19 cellular contexts compared by ENCODE assay signal in genomic region chr10:45578384-45578946, GRCh38.
A peak's percentile ranks its signal among the peaks of the same experiment; 100 is the strongest.
DNase-seq lines count a peak whose midpoint lies in the region; ATAC-seq, FAIRE-seq and TF ChIP-seq lines count a peak whose summit lies in the region.
"Had no signal": no experiment of that assay in that cellular context is flagged by ENCODE, and none has a peak within 500 bp of the region (broad histone marks: within the 10 kb centered on the region; RNA-seq: fewer than 3 reads in every experiment).

No MANE protein-coding gene starts in this region.

- peak overlapping the region in 1 of 3 donors; percentile 4 for H3K27ac Mint-ChIP-seq in CD4-positive, CD25-positive, alpha-beta regulatory T cell
- H3K27ac Mint-ChIP-seq in natural killer cell: peak overlapping the region in 1 of 2 donors; percentile 98

- TF ChIP-seq EP300 in K562 (IDR thresholded peaks at IDR 0.05; ENCODE audit: low read length): no peak

- H3K27me3 ChIP-seq in CD4-positive, CD25-positive, alpha-beta regulatory T cell (ENCODE audit: control insufficient read depth, insufficient read depth, low read length): no peaks in the 10 kb centered on the region
- H3K27me3 ChIP-seq in K562 (ENCODE audit: control insufficient read depth in 2 of 2, insufficient read depth in 2 of 2, low read length in 2 of 2) (no peaks in the 10 kb centered on the region), prostate gland (replicated peaks; ENCODE audit: insufficient read depth) (no peaks in the 10 kb centered on the region), upper lobe of right lung (no peaks in the 10 kb centered on the region)
- H3K27me3 ChIP-seq: Peyer's patch had no signal

- TF ChIP-seq RAD21 in K562 (CRISPR knock-in tag; conservative IDR thresholded peaks at IDR 0.05 in 1 of 2, IDR thresholded peaks at IDR 0.05 in 1 of 2): no peak

- H3K9me3 ChIP-seq in CD4-positive, CD25-positive, alpha-beta regulatory T cell (ENCODE audit: control insufficient read depth in 2 of 2, low read length in 2 of 2): no peaks in the 10 kb centered on the region
- H3K9me3 ChIP-seq in K562 (replicated peaks; ENCODE audit: control insufficient read depth, insufficient read depth, low read depth, low read length): no peaks in the 10 kb centered on the region
- no peaks in the 10 kb centered on the region for H3K9me3 ChIP-seq in prostate gland
- H3K9me3 ChIP-seq in upper lobe of right lung: no peaks in the 10 kb centered on the region
- H3K9me3 ChIP-seq: Peyer's patch had no signal

- intact Hi-C loops in K562 (cut with micrococcal nuclease) (no loop called here), natural killer cell (cut with micrococcal nuclease) (no loop called here), prostate gland (cut with DNase I) (no loop called here), upper lobe of right lung (cut with DNase I) (no loop called here)

- no peak overlapping the region for H3K9ac ChIP-seq in K562 (ENCODE audit: insufficient read depth in 1 of 2, low read depth in 2 of 2, low read length in 2 of 2)

- peaks cover 16% of the 10 kb centered on the region for H3K4me1 ChIP-seq in CD4-positive, CD25-positive, alpha-beta regulatory T cell (ENCODE audit: control insufficient read depth, insufficient read depth, low read length, poor library complexity, severe bottlenecking)
- H3K4me1 ChIP-seq in K562 (replicated peaks in 1 of 2; ENCODE audit: control insufficient read depth in 2 of 2, insufficient read depth in 2 of 2, low read length in 2 of 2): peaks cover 6 to 35% of the 10 kb centered on the region in 2 experiments
- no peaks in the 10 kb centered on the region for H3K4me1 ChIP-seq in prostate gland (replicated peaks)
- H3K4me1 ChIP-seq in upper lobe of right lung: peaks cover 10% of the 10 kb centered on the region

- H3K9me1 ChIP-seq in K562 (ENCODE audit: control insufficient read depth, insufficient read depth, low read length): no peaks in the 10 kb centered on the region

- no peak for DNase-seq in CD4-positive, CD25-positive, alpha-beta regulatory T cell
- no peak for DNase-seq in GM12891 (ENCODE audit: insufficient read length, low spot score)
- DNase-seq in K562 (ENCODE audit: extremely low read depth in 1 of 4, low spot score in 3 of 4): no peak
- no peak for DNase-seq in natural killer cell
- no peak for DNase-seq in prostate gland (ENCODE audit: low spot score)
- no peak for DNase-seq in upper lobe of right lung
- no peak for DNase-seq in NCI-H345 (lab: John Stamatoyannopoulos, UW)
- DNase-seq: KBM-7, NCI-H1105, NCI-H2029 treated with DMSO at 0.1 percent for 48 hours, NCI-H226, NCI-H524 treated with DMSO at 0.1 percent for 48 hours, NCI-H82, Peyer's patch had no signal

- no peak for ATAC-seq in CD4-positive, CD25-positive, alpha-beta regulatory T cell (ENCODE audit: low read depth in 2 of 2)
- ATAC-seq in K562 (no peak), natural killer cell (no peak), upper lobe of right lung (no peak)
- ATAC-seq: SK-N-SH treated with all-trans-retinoic acid at 6 μM for 48 hours had no signal

- H3K9me3 Mint-ChIP-seq in CD4-positive, CD25-positive, alpha-beta regulatory T cell: no peaks in the 10 kb centered on the region
- H3K9me3 Mint-ChIP-seq in natural killer cell: no peaks in the 10 kb centered on the region
- H3K9me3 Mint-ChIP-seq: CD14-positive monocyte had no signal

- no peaks in the 10 kb centered on the region for H3K36me3 Mint-ChIP-seq in CD4-positive, CD25-positive, alpha-beta regulatory T cell
- no peaks in the 10 kb centered on the region for H3K36me3 Mint-ChIP-seq in natural killer cell
- H3K36me3 Mint-ChIP-seq: CD14-positive monocyte had no signal

- H3K27me3 Mint-ChIP-seq in CD4-positive, CD25-positive, alpha-beta regulatory T cell: no peaks in the 10 kb centered on the region
- no peaks in the 10 kb centered on the region for H3K27me3 Mint-ChIP-seq in natural killer cell (ENCODE audit: low read depth in 2 of 2)

- FAIRE-seq in GM12891 (lab: Jason Lieb, UNC) (peak; percentile 23), K562 (lab: Jason Lieb, UNC) (no peak)
- FAIRE-seq: A204.1, G401.6, GM18507 had no signal

- POLR2A ChIA-PET in K562 (lab: Yijun Ruan, JAX): interaction anchor here (1.3 kb wide), 1 partner anchor 14 kb away, joined by 4 read pairs; no protein-coding TSS in a partner anchor

- no TSS peak for BruUV-seq in K562 (replicated peaks; lab: Mats Ljungman, UMichigan)

- no peak overlapping the region for H2AFZ ChIP-seq in K562 (ENCODE audit: low read depth, low read length)

- H3K79me2 ChIP-seq in K562 (ENCODE audit: control insufficient read depth, insufficient read depth, low read length): peaks cover 62% of the 10 kb centered on the region

- CTCF ChIA-PET in K562 (lab: Yijun Ruan, JAX; ENCODE audit: low intra/inter-chr PET ratio): no interaction called here

- H3K27ac ChIP-seq in CD4-positive, CD25-positive, alpha-beta regulatory T cell (ENCODE audit: insufficient read depth, low read length, poor library complexity, severe bottlenecking): no peak overlapping the region
- H3K27ac ChIP-seq in K562 (ENCODE audit: extremely low read depth, low read depth, low read length) (no peak overlapping the region), prostate gland (no peak overlapping the region), upper lobe of right lung (no peak overlapping the region)
- H3K27ac ChIP-seq: Peyer's patch had no signal

- in situ Hi-C loops in K562 (cut with MboI): no loop called here

- H3K4me2 ChIP-seq in K562 (ENCODE audit: insufficient read depth, low read length): no peak overlapping the region

- H4K20me1 ChIP-seq in K562 (replicated peaks; ENCODE audit: control insufficient read depth, insufficient read depth, low read length): no peaks in the 10 kb centered on the region

- 56% methylated on average over 1 of the region's 1 CpG for WGBS in K562 (ENCODE audit: insufficient coverage, low coverage, missing lambda C conversion rate)
- 19% methylated on average over 1 of the region's 1 CpG for whole genome bisulfite sequencing in prostate gland

- TF ChIP-seq CTCF in K562 (IDR thresholded peaks at IDR 0.05 in 2 of 3, conservative IDR thresholded peaks at IDR 0.05 in 1 of 3; ENCODE audit: insufficient read depth in 2 of 3, low read depth in 1 of 3, low read length in 3 of 3) (no peak), natural killer cell (IDR thresholded peaks at IDR 0.05) (no peak), prostate gland (IDR thresholded peaks at IDR 0.05) (no peak), upper lobe of right lung (IDR thresholded peaks at IDR 0.05) (no peak)

- no peaks in the 10 kb centered on the region for H3K36me3 ChIP-seq in CD4-positive, CD25-positive, alpha-beta regulatory T cell (ENCODE audit: control insufficient read depth, insufficient read depth, low read length)
- H3K36me3 ChIP-seq in K562 (ENCODE audit: control insufficient read depth, insufficient read depth, low read length): no peaks in the 10 kb centered on the region
- H3K36me3 ChIP-seq in prostate gland: no peaks in the 10 kb centered on the region
- no peaks in the 10 kb centered on the region for H3K36me3 ChIP-seq in upper lobe of right lung
- H3K36me3 ChIP-seq: Peyer's patch had no signal

- peaks cover 9 to 29% (median 24%) of the 10 kb centered on the region in 4 donors for H3K4me1 Mint-ChIP-seq in CD4-positive, CD25-positive, alpha-beta regulatory T cell
- peaks cover 28 to 33% of the 10 kb centered on the region in 2 donors for H3K4me1 Mint-ChIP-seq in natural killer cell

- peak overlapping the region in 3 of 4 donors; percentile 23 to 74 (median 55) for H3K4me3 Mint-ChIP-seq in CD4-positive, CD25-positive, alpha-beta regulatory T cell
- peak overlapping the region; percentile 74 for H3K4me3 Mint-ChIP-seq in natural killer cell
- H3K4me3 Mint-ChIP-seq: CD14-positive monocyte had no signal

- peak overlapping the region; percentile 35 for H3K4me3 ChIP-seq in CD4-positive, CD25-positive, alpha-beta regulatory T cell (ENCODE audit: low read depth, low read length)
- H3K4me3 ChIP-seq in K562 (no peak overlapping the region), prostate gland (no peak overlapping the region), upper lobe of right lung (no peak overlapping the region)
- H3K4me3 ChIP-seq: Peyer's patch had no signal

- TF ChIP-seq POLR2A in GM12891 (IDR thresholded peaks at IDR 0.05; ENCODE audit: low read depth, low read length) (no peak), K562 (conservative IDR thresholded peaks at IDR 0.05) (no peak), prostate gland (IDR thresholded peaks at IDR 0.05) (no peak)

TF ChIP-seq in GM12891, 5 proteins besides CTCF, POLR2A, EP300 and RAD21:
- TF ChIP-seq TAF1 (IDR thresholded peaks at IDR 0.05; ENCODE audit: low read depth, low read length) (no peak), POLR2AphosphoS5 (IDR thresholded peaks at IDR 0.05; ENCODE audit: low read depth, low read length) (no peak), PAX5 (IDR thresholded peaks at IDR 0.05; ENCODE audit: insufficient read depth, low read length, severe bottlenecking) (no peak), POU2F2 (IDR thresholded peaks at IDR 0.05; ENCODE audit: low read depth, low read length) (no peak), SPI1 (IDR thresholded peaks at IDR 0.05; ENCODE audit: low read depth, low read length) (no peak)

TF ChIP-seq in K562, 482 proteins besides CTCF, POLR2A, EP300 and RAD21:
- TF ChIP-seq C11orf30 (IDR thresholded peaks at IDR 0.05; ENCODE audit: low read depth) (peak; percentile 50), ZNF316 (IDR thresholded peaks at IDR 0.05) (peak; percentile 75), GABPA (tag; conservative IDR thresholded peaks at IDR 0.05; ENCODE audit: low read depth) (no peak), MAFG (tag; conservative IDR thresholded peaks at IDR 0.05) (0 out of 2 replicates have a peak, but pooled peaks have one; percentile 6)
TF ChIP-seq in K562: peak in this region for 3.
